Comparison of ENCODE assay signal across 17 cellular contexts in genomic region chr5:169196059-169196458, GRCh38.
DNase-seq lines count a peak whose midpoint lies in the region; ATAC-seq and TF ChIP-seq lines count a peak whose summit lies in the region.
"Had no signal": no experiment of that assay in that cellular context is flagged by ENCODE, and none has a peak within 500 bp of the region (broad histone marks: within the 10 kb centered on the region; RNA-seq: fewer than 3 reads in every experiment).

No MANE protein-coding gene starts in this region.

- H3K27ac Mint-ChIP-seq in T-helper 17 cell (no peak overlapping the region), osteocyte (ENCODE audit: unreplicated experiment) (no peak overlapping the region)
- H3K27ac Mint-ChIP-seq in stimulated activated memory B cell treated with anti-CD40 and anti-IgM and Interleukin-4, amounts not matched to agents 10 μg/mL and 1 μg/mL and 100 μg/mL, for 72 hours, result no peak overlapping the region
- H3K27ac Mint-ChIP-seq: CD14-positive monocyte; CD4-positive, alpha-beta memory T cell had no signal

- no peak overlapping the region for H3K4me2 ChIP-seq in trophoblast cell (ENCODE audit: low read length)
- H3K4me2 ChIP-seq: BLaER1 had no signal

- H4K91ac ChIP-seq in trophoblast cell (ENCODE audit: low read depth, low read length), result no peak overlapping the region

- H3K36me3 ChIP-seq in trophoblast cell (ENCODE audit: control insufficient read depth in 1 of 2, insufficient read depth in 2 of 2, low read length in 2 of 2), result peaks cover 3 to 13% of the 10 kb centered on the region in 2 experiments
- H3K36me3 ChIP-seq in aorta (ENCODE audit: control insufficient read depth in 1 of 2, insufficient read depth in 2 of 2, low read length in 1 of 2), result no peaks in the 10 kb centered on the region
- H3K36me3 ChIP-seq: BLaER1 had no signal

- no CpG with 5 or more reads among the region's 6 CpGs for WGBS in trophoblast cell (ENCODE audit: extremely low coverage, insufficient coverage, insufficient read length)
- 81 to 84% methylated on average over 6 of the region's 6 CpGs for WGBS in aorta, 2 donors

- H3K4me1 ChIP-seq in trophoblast cell (ENCODE audit: control insufficient read depth in 1 of 2, insufficient read depth in 2 of 2, low read length in 2 of 2), result peaks cover 0 to 3% of the 10 kb centered on the region in 2 experiments
- H3K4me1 ChIP-seq in aorta (ENCODE audit: control insufficient read depth in 1 of 2, insufficient read depth in 2 of 2, low read length in 2 of 2), result peaks cover 0 to 13% of the 10 kb centered on the region in 2 donors

- peaks cover 3% of the 10 kb centered on the region for H3K9me3 ChIP-seq in trophoblast cell (ENCODE audit: insufficient read depth, low read depth, low read length)
- H3K9me3 ChIP-seq in aorta (ENCODE audit: control insufficient read depth, low read length), result no peaks in the 10 kb centered on the region
- no peaks in the 10 kb centered on the region for H3K9me3 ChIP-seq in T-helper 17 cell (ENCODE audit: control insufficient read depth, low read length, poor library complexity, severe bottlenecking)
- H3K9me3 ChIP-seq: BLaER1 had no signal

- H3K4ac ChIP-seq in trophoblast cell (ENCODE audit: low read depth, low read length), result no peak overlapping the region

- H3K14ac ChIP-seq in trophoblast cell (ENCODE audit: low read length), result no peak overlapping the region

- H3K4me3 Mint-ChIP-seq in T-helper 17 cell, result no peak overlapping the region
- no peak overlapping the region for H3K4me3 Mint-ChIP-seq in osteocyte (ENCODE audit: unreplicated experiment)
- no peak overlapping the region for H3K4me3 Mint-ChIP-seq in stimulated activated memory B cell treated with anti-CD40 and anti-IgM and Interleukin-4, amounts not matched to agents 10 μg/mL and 1 μg/mL and 100 μg/mL, for 72 hours
- H3K4me3 Mint-ChIP-seq: CD14-positive monocyte; CD4-positive, alpha-beta memory T cell had no signal

- TF ChIP-seq CTCF in coronary artery (IDR thresholded peaks at IDR 0.05), result no peak
- no peak for TF ChIP-seq CTCF in osteocyte (IDR thresholded peaks at IDR 0.05)

- H3K27ac ChIP-seq in coronary artery, result peak overlapping the region; percentile 17 to 69
- H3K27ac ChIP-seq in trophoblast cell (ENCODE audit: low read depth, low read length), result no peak overlapping the region
- H3K27ac ChIP-seq in aorta (ENCODE audit: low read depth in 1 of 2, low read length in 2 of 2), result peak overlapping the region; percentile 52 to 60
- H3K27ac ChIP-seq: BLaER1, GM23248, HL-60 had no signal

- no peak overlapping the region for H3K9ac ChIP-seq in trophoblast cell (ENCODE audit: low read length)
- H3K9ac ChIP-seq: BLaER1, GM23248 had no signal

- H3K27me3 ChIP-seq in trophoblast cell (ENCODE audit: insufficient read depth, low read length) (no peaks in the 10 kb centered on the region), aorta (ENCODE audit: control insufficient read depth in 1 of 2, insufficient read depth in 2 of 2, low read length in 1 of 2) (no peaks in the 10 kb centered on the region)
- H3K27me3 ChIP-seq: BLaER1 had no signal

- intact Hi-C loops in aorta (cut with DNase I), result loop anchor here (5.0 kb wide), 2 partner anchors 101 to 209 kb away; no protein-coding TSS in a partner anchor

- no peak overlapping the region for H2BK12ac ChIP-seq in trophoblast cell (ENCODE audit: low read length)

- H3K27me3 Mint-ChIP-seq in T-helper 17 cell, result peaks cover 16% of the 10 kb centered on the region
- H3K27me3 Mint-ChIP-seq in osteocyte (ENCODE audit: unreplicated experiment), result no peaks in the 10 kb centered on the region
- H3K27me3 Mint-ChIP-seq in stimulated activated memory B cell treated with anti-CD40 and anti-IgM and Interleukin-4, amounts not matched to agents 10 μg/mL and 1 μg/mL and 100 μg/mL, for 72 hours, result no peaks in the 10 kb centered on the region

- no peak overlapping the region for H4K8ac ChIP-seq in trophoblast cell (ENCODE audit: low read depth, low read length)

- H3K23ac ChIP-seq in trophoblast cell (ENCODE audit: low read length), result no peak overlapping the region

- H2AK5ac ChIP-seq in trophoblast cell (ENCODE audit: low read length), result no peak overlapping the region

- DNase-seq in coronary artery (ENCODE audit: low spot score) (no peak), trophoblast cell (no peak), aorta (no peak), T-helper 17 cell (no peak), osteocyte (ENCODE audit: extremely low spot score, unreplicated experiment) (no peak)
- DNase-seq: 8988T; CD4-positive, alpha-beta memory T cell; DMS153; DMS79; GDM1; HCEC 1CT had no signal

- no peak overlapping the region for H3K4me3 ChIP-seq in coronary artery
- peak overlapping the region; percentile 51 for H3K4me3 ChIP-seq in trophoblast cell (ENCODE audit: low read depth, low read length)
- H3K4me3 ChIP-seq in aorta (ENCODE audit: low read length in 2 of 2), result no peak overlapping the region
- H3K4me3 ChIP-seq: BLaER1, GM23248 had no signal

- ATAC-seq in SK-N-SH treated with all-trans-retinoic acid at 6 μM for 48 hours, result peak; percentile 11
- ATAC-seq in aorta (ENCODE audit: low FRiP score), result no peak
- ATAC-seq in T-helper 17 cell, result no peak
- ATAC-seq in stimulated activated memory B cell treated with anti-CD40 and anti-IgM and Interleukin-4, amounts not matched to agents 10 μg/mL and 1 μg/mL and 100 μg/mL, for 72 hours, result no peak

- H3K4me1 Mint-ChIP-seq in T-helper 17 cell (no peaks in the 10 kb centered on the region), osteocyte (ENCODE audit: unreplicated experiment) (peaks cover 13% of the 10 kb centered on the region)
- H3K4me1 Mint-ChIP-seq in stimulated activated memory B cell treated with anti-CD40 and anti-IgM and Interleukin-4, amounts not matched to agents 10 μg/mL and 1 μg/mL and 100 μg/mL, for 72 hours, result no peaks in the 10 kb centered on the region
- H3K4me1 Mint-ChIP-seq: CD14-positive monocyte; CD4-positive, alpha-beta memory T cell had no signal

- no peak overlapping the region for H2AFZ ChIP-seq in trophoblast cell (ENCODE audit: insufficient read depth, low read length, poor library complexity)
- H2AFZ ChIP-seq: GM23248 had no signal

- H4K12ac ChIP-seq in trophoblast cell (ENCODE audit: low read depth, low read length), result no peak overlapping the region

- no peaks in the 10 kb centered on the region for H3K79me2 ChIP-seq in trophoblast cell (ENCODE audit: control insufficient read depth, insufficient read depth, low read length, poor library complexity)

- no peak overlapping the region for H2BK5ac ChIP-seq in trophoblast cell (ENCODE audit: low read depth, low read length, poor library complexity)

- no peak overlapping the region for H2BK120ac ChIP-seq in trophoblast cell (ENCODE audit: insufficient read depth, low read length, poor library complexity)

- no peak overlapping the region for H3K18ac ChIP-seq in trophoblast cell (ENCODE audit: low read length)

- H3K36me3 Mint-ChIP-seq in T-helper 17 cell (ENCODE audit: low read depth), result peaks cover 4% of the 10 kb centered on the region
- H3K36me3 Mint-ChIP-seq in osteocyte (ENCODE audit: unreplicated experiment), result peaks cover 3% of the 10 kb centered on the region
- H3K36me3 Mint-ChIP-seq in stimulated activated memory B cell treated with anti-CD40 and anti-IgM and Interleukin-4, amounts not matched to agents 10 μg/mL and 1 μg/mL and 100 μg/mL, for 72 hours, result no peaks in the 10 kb centered on the region
- H3K36me3 Mint-ChIP-seq: CD14-positive monocyte; CD4-positive, alpha-beta memory T cell had no signal

- no peaks in the 10 kb centered on the region for H3K9me3 Mint-ChIP-seq in osteocyte (ENCODE audit: unreplicated experiment)
- H3K9me3 Mint-ChIP-seq in stimulated activated memory B cell treated with anti-CD40 and anti-IgM and Interleukin-4, amounts not matched to agents 10 μg/mL and 1 μg/mL and 100 μg/mL, for 72 hours, result peaks cover 2% of the 10 kb centered on the region

- no peaks in the 10 kb centered on the region for H3K79me1 ChIP-seq in trophoblast cell (ENCODE audit: low read length)

TF ChIP-seq in SK-N-SH treated with all-trans-retinoic acid at 6 μM for 48 hours, 23 proteins besides CTCF, POLR2A, EP300 and RAD21:
- TF ChIP-seq TOX (CRISPR knock-in tag; IDR thresholded peaks at IDR 0.05; ENCODE audit: borderline replicate concordance), result no peak
TF ChIP-seq in SK-N-SH treated with all-trans-retinoic acid at 6 μM for 48 hours: peak in this region for 0.
